ENCODE assay signal across 1 cellular context in the genomic region with DNA sequence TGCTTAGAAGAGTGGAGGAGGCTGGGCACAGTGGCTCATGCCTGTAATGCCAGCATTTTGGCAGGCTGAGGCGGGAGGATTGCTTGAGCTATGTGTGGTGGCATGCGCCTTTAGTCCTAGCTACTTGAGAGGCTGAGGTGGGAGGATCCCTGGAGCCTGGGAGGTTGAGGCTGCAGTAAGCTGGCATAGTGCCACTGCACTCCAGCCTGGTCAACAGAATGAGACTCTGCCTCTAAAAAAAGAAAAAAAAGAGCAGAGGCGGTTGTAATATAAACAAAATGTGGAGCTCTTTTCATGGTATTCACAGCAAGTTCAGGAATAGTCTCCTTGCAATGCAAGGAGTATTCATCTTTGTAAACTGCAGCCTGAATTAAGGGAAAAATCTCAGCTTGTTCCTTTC.
TF ChIP-seq lines count a peak whose summit lies in the region.

No MANE protein-coding gene starts in this region.

TF ChIP-seq in GM23338, 12 proteins besides CTCF, POLR2A, EP300 and RAD21:
- TF ChIP-seq EZH2phosphoT487 (IDR thresholded peaks at IDR 0.05; ENCODE audit: unreplicated experiment) (no peak), CREB1 (CRISPR knock-in tag; IDR thresholded peaks at IDR 0.05; ENCODE audit: low read depth) (no peak), ZNF331 (CRISPR knock-in tag; IDR thresholded peaks at IDR 0.05; ENCODE audit: low read depth) (no peak), STAT1 (IDR thresholded peaks at IDR 0.05; ENCODE audit: unreplicated experiment) (no peak), ZNF114 (CRISPR knock-in tag; IDR thresholded peaks at IDR 0.05) (no peak), EZH2 (IDR thresholded peaks at IDR 0.05; ENCODE audit: low read depth, unreplicated experiment) (no peak), POLR2AphosphoS5 (IDR thresholded peaks at IDR 0.05; ENCODE audit: low read depth) (no peak), JUNB (IDR thresholded peaks at IDR 0.05; ENCODE audit: unreplicated experiment) (no peak)
- TF ChIP-seq, protein P1, sequence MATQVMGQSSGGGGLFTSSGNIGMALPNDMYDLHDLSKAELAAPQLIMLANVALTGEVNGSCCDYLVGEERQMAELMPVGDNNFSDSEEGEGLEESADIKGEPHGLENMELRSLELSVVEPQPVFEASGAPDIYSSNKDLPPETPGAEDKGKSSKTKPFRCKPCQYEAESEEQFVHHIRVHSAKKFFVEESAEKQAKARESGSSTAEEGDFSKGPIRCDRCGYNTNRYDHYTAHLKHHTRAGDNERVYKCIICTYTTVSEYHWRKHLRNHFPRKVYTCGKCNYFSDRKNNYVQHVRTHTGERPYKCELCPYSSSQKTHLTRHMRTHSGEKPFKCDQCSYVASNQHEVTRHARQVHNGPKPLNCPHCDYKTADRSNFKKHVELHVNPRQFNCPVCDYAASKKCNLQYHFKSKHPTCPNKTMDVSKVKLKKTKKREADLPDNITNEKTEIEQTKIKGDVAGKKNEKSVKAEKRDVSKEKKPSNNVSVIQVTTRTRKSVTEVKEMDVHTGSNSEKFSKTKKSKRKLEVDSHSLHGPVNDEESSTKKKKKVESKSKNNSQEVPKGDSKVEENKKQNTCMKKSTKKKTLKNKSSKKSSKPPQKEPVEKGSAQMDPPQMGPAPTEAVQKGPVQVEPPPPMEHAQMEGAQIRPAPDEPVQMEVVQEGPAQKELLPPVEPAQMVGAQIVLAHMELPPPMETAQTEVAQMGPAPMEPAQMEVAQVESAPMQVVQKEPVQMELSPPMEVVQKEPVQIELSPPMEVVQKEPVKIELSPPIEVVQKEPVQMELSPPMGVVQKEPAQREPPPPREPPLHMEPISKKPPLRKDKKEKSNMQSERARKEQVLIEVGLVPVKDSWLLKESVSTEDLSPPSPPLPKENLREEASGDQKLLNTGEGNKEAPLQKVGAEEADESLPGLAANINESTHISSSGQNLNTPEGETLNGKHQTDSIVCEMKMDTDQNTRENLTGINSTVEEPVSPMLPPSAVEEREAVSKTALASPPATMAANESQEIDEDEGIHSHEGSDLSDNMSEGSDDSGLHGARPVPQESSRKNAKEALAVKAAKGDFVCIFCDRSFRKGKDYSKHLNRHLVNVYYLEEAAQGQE (IDR thresholded peaks at IDR 0.05; ENCODE audit: unreplicated experiment) = no peak
- TF ChIP-seq, protein P2, sequence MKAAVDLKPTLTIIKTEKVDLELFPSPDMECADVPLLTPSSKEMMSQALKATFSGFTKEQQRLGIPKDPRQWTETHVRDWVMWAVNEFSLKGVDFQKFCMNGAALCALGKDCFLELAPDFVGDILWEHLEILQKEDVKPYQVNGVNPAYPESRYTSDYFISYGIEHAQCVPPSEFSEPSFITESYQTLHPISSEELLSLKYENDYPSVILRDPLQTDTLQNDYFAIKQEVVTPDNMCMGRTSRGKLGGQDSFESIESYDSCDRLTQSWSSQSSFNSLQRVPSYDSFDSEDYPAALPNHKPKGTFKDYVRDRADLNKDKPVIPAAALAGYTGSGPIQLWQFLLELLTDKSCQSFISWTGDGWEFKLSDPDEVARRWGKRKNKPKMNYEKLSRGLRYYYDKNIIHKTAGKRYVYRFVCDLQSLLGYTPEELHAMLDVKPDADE (IDR thresholded peaks at IDR 0.05) = no peak
- TF ChIP-seq, protein P3, sequence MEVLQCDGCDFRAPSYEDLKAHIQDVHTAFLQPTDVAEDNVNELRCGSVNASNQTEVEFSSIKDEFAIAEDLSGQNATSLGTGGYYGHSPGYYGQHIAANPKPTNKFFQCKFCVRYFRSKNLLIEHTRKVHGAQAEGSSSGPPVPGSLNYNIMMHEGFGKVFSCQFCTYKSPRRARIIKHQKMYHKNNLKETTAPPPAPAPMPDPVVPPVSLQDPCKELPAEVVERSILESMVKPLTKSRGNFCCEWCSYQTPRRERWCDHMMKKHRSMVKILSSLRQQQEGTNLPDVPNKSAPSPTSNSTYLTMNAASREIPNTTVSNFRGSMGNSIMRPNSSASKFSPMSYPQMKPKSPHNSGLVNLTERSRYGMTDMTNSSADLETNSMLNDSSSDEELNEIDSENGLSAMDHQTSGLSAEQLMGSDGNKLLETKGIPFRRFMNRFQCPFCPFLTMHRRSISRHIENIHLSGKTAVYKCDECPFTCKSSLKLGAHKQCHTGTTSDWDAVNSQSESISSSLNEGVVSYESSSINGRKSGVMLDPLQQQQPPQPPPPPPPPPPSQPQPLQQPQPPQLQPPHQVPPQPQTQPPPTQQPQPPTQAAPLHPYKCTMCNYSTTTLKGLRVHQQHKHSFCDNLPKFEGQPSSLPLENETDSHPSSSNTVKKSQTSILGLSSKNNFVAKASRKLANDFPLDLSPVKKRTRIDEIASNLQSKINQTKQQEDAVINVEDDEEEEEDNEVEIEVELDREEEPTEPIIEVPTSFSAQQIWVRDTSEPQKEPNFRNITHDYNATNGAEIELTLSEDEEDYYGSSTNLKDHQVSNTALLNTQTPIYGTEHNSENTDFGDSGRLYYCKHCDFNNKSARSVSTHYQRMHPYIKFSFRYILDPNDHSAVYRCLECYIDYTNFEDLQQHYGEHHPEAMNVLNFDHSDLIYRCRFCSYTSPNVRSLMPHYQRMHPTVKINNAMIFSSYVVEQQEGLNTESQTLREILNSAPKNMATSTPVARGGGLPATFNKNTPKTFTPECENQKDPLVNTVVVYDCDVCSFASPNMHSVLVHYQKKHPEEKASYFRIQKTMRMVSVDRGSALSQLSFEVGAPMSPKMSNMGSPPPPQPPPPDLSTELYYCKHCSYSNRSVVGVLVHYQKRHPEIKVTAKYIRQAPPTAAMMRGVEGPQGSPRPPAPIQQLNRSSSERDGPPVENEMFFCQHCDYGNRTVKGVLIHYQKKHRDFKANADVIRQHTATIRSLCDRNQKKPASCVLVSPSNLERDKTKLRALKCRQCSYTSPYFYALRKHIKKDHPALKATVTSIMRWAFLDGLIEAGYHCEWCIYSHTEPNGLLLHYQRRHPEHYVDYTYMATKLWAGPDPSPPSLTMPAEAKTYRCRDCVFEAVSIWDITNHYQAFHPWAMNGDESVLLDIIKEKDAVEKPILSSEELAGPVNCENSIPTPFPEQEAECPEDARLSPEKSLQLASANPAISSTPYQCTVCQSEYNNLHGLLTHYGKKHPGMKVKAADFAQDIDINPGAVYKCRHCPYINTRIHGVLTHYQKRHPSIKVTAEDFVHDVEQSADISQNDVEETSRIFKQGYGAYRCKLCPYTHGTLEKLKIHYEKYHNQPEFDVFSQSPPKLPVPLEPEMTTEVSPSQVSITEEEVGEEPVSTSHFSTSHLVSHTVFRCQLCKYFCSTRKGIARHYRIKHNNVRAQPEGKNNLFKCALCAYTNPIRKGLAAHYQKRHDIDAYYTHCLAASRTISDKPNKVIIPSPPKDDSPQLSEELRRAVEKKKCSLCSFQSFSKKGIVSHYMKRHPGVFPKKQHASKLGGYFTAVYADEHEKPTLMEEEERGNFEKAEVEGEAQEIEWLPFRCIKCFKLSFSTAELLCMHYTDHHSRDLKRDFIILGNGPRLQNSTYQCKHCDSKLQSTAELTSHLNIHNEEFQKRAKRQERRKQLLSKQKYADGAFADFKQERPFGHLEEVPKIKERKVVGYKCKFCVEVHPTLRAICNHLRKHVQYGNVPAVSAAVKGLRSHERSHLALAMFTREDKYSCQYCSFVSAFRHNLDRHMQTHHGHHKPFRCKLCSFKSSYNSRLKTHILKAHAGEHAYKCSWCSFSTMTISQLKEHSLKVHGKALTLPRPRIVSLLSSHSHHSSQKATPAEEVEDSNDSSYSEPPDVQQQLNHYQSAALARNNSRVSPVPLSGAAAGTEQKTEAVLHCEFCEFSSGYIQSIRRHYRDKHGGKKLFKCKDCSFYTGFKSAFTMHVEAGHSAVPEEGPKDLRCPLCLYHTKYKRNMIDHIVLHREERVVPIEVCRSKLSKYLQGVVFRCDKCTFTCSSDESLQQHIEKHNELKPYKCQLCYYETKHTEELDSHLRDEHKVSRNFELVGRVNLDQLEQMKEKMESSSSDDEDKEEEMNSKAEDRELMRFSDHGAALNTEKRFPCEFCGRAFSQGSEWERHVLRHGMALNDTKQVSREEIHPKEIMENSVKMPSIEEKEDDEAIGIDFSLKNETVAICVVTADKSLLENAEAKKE (CRISPR knock-in tag; IDR thresholded peaks at IDR 0.05) = no peak
